Comparison of ENCODE assay signal across 1 cellular context in the genomic region with DNA sequence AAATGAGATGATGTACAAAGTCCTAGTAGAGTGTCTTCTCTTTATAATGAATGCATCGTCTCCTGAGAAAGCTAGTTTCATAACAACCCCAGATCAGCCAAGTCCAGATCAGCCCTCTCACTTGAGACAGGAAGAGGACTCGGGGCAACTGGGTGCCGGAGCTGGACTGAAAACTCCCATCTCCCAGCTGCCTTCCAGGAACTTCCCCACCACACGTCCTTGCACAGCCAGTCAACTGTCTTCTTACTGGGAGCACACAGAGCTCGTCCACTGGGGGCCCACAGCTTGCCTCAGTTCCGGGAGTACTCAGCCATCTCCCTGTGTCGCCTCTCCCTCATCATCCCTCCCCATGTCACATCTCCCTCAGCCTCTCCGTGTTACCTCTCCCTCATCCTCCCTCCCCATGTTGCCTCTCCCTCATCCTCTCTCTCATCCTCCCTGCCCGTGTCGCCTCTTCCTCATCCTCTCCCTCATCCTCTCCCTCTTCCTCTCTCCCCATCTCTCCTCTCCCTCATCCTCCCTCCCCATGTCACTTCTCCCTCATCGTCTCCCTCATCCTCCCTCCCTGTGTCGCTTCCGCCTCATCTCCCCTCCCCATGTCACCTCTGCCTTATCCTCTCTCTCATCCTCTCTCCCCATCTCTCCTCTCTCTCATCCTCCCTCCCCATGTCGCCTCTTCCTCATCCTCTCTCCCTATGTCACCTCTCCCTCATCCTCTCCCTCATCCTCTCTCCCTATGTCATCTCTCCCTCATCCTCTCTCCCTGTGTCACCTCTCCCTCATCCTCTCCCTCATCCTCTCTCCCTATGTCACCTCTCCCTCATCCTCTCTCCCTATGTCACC.
TF ChIP-seq lines count a peak whose summit lies in the region.

No MANE protein-coding gene starts in this region.

TF ChIP-seq in H1, 55 proteins besides CTCF, POLR2A, EP300 and RAD21:
- TF ChIP-seq SP2 (IDR thresholded peaks at IDR 0.05; ENCODE audit: low read length), result no peak
- TF ChIP-seq, protein P1, sequence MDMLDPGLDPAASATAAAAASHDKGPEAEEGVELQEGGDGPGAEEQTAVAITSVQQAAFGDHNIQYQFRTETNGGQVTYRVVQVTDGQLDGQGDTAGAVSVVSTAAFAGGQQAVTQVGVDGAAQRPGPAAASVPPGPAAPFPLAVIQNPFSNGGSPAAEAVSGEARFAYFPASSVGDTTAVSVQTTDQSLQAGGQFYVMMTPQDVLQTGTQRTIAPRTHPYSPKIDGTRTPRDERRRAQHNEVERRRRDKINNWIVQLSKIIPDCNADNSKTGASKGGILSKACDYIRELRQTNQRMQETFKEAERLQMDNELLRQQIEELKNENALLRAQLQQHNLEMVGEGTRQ (IDR thresholded peaks at IDR 0.05; ENCODE audit: low read length), result no peak
- no peak for TF ChIP-seq YY1 (IDR thresholded peaks at IDR 0.05; ENCODE audit: low read depth, low read length)
- no peak for TF ChIP-seq RXRA (IDR thresholded peaks at IDR 0.05; ENCODE audit: insufficient read depth, low read depth, low read length)
- TF ChIP-seq SUZ12 (IDR thresholded peaks at IDR 0.05; ENCODE audit: low read length), result no peak
- TF ChIP-seq BCL11A (IDR thresholded peaks at IDR 0.05; ENCODE audit: low read depth in 2 of 2, low read length in 2 of 2), result no peak
- TF ChIP-seq, protein P2, sequence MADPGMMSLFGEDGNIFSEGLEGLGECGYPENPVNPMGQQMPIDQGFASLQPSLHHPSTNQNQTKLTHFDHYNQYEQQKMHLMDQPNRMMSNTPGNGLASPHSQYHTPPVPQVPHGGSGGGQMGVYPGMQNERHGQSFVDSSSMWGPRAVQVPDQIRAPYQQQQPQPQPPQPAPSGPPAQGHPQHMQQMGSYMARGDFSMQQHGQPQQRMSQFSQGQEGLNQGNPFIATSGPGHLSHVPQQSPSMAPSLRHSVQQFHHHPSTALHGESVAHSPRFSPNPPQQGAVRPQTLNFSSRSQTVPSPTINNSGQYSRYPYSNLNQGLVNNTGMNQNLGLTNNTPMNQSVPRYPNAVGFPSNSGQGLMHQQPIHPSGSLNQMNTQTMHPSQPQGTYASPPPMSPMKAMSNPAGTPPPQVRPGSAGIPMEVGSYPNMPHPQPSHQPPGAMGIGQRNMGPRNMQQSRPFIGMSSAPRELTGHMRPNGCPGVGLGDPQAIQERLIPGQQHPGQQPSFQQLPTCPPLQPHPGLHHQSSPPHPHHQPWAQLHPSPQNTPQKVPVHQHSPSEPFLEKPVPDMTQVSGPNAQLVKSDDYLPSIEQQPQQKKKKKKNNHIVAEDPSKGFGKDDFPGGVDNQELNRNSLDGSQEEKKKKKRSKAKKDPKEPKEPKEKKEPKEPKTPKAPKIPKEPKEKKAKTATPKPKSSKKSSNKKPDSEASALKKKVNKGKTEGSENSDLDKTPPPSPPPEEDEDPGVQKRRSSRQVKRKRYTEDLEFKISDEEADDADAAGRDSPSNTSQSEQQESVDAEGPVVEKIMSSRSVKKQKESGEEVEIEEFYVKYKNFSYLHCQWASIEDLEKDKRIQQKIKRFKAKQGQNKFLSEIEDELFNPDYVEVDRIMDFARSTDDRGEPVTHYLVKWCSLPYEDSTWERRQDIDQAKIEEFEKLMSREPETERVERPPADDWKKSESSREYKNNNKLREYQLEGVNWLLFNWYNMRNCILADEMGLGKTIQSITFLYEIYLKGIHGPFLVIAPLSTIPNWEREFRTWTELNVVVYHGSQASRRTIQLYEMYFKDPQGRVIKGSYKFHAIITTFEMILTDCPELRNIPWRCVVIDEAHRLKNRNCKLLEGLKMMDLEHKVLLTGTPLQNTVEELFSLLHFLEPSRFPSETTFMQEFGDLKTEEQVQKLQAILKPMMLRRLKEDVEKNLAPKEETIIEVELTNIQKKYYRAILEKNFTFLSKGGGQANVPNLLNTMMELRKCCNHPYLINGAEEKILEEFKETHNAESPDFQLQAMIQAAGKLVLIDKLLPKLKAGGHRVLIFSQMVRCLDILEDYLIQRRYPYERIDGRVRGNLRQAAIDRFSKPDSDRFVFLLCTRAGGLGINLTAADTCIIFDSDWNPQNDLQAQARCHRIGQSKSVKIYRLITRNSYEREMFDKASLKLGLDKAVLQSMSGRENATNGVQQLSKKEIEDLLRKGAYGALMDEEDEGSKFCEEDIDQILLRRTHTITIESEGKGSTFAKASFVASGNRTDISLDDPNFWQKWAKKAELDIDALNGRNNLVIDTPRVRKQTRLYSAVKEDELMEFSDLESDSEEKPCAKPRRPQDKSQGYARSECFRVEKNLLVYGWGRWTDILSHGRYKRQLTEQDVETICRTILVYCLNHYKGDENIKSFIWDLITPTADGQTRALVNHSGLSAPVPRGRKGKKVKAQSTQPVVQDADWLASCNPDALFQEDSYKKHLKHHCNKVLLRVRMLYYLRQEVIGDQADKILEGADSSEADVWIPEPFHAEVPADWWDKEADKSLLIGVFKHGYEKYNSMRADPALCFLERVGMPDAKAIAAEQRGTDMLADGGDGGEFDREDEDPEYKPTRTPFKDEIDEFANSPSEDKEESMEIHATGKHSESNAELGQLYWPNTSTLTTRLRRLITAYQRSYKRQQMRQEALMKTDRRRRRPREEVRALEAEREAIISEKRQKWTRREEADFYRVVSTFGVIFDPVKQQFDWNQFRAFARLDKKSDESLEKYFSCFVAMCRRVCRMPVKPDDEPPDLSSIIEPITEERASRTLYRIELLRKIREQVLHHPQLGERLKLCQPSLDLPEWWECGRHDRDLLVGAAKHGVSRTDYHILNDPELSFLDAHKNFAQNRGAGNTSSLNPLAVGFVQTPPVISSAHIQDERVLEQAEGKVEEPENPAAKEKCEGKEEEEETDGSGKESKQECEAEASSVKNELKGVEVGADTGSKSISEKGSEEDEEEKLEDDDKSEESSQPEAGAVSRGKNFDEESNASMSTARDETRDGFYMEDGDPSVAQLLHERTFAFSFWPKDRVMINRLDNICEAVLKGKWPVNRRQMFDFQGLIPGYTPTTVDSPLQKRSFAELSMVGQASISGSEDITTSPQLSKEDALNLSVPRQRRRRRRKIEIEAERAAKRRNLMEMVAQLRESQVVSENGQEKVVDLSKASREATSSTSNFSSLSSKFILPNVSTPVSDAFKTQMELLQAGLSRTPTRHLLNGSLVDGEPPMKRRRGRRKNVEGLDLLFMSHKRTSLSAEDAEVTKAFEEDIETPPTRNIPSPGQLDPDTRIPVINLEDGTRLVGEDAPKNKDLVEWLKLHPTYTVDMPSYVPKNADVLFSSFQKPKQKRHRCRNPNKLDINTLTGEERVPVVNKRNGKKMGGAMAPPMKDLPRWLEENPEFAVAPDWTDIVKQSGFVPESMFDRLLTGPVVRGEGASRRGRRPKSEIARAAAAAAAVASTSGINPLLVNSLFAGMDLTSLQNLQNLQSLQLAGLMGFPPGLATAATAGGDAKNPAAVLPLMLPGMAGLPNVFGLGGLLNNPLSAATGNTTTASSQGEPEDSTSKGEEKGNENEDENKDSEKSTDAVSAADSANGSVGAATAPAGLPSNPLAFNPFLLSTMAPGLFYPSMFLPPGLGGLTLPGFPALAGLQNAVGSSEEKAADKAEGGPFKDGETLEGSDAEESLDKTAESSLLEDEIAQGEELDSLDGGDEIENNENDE (IDR thresholded peaks at IDR 0.05; ENCODE audit: insufficient replicate concordance, low read length), result no peak
- no peak for TF ChIP-seq CHD2 (IDR thresholded peaks at IDR 0.05; ENCODE audit: low read length)
- TF ChIP-seq, protein P3, sequence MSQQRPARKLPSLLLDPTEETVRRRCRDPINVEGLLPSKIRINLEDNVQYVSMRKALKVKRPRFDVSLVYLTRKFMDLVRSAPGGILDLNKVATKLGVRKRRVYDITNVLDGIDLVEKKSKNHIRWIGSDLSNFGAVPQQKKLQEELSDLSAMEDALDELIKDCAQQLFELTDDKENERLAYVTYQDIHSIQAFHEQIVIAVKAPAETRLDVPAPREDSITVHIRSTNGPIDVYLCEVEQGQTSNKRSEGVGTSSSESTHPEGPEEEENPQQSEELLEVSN (IDR thresholded peaks at IDR 0.05), result no peak
- TF ChIP-seq, protein P4, sequence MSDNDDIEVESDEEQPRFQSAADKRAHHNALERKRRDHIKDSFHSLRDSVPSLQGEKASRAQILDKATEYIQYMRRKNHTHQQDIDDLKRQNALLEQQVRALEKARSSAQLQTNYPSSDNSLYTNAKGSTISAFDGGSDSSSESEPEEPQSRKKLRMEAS (IDR thresholded peaks at IDR 0.05), result no peak
- TF ChIP-seq TAF1 (IDR thresholded peaks at IDR 0.05; ENCODE audit: low read depth, low read length), result no peak
- TF ChIP-seq, protein P5, sequence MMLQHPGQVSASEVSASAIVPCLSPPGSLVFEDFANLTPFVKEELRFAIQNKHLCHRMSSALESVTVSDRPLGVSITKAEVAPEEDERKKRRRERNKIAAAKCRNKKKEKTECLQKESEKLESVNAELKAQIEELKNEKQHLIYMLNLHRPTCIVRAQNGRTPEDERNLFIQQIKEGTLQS (IDR thresholded peaks at IDR 0.05; ENCODE audit: insufficient read depth, low read depth, low read length), result no peak
- no peak for TF ChIP-seq HDAC2 (IDR thresholded peaks at IDR 0.05; ENCODE audit: borderline replicate concordance in 1 of 2, low read depth in 2 of 2, low read length in 2 of 2)
- TF ChIP-seq TEAD4 (IDR thresholded peaks at IDR 0.05; ENCODE audit: low read depth, low read length), result no peak
- TF ChIP-seq JUN (IDR thresholded peaks at IDR 0.05; ENCODE audit: low read depth, low read length), result no peak
- no peak for TF ChIP-seq RFX5 (IDR thresholded peaks at IDR 0.05; ENCODE audit: borderline replicate concordance, low read depth, low read length)
